In genomic region chrX:43481601-43482000, GRCh38 we compare ENCODE assay signal across 14 cellular contexts.
"Had no signal": no experiment of that assay in that cellular context is flagged by ENCODE, and none has a peak within 500 bp of the region (broad histone marks: within the 10 kb centered on the region; RNA-seq: fewer than 3 reads in every experiment).

No MANE protein-coding gene starts in this region.

- DNase-seq: activated CD4-positive, alpha-beta T cell treated with anti-CD3 and anti-CD28 coated beads for 4 hours; activated CD8-positive, alpha-beta T cell treated with anti-CD3 and anti-CD28 coated beads for 36 hours; activated effector memory CD4-positive, alpha-beta T cell treated with anti-CD3 and anti-CD28 coated beads, Interleukin-2, amount 50 U/mL, for 16 hours; activated T-cell treated with anti-CD3 and anti-CD28 coated beads, Interleukin-2, amount 50 U/mL, for 48 hours; adrenal gland; dorsolateral prefrontal cortex; pancreas; T-cell; T-helper 9 cell had no signal

- H3K36me3 Mint-ChIP-seq: activated naive CD4-positive, alpha-beta T cell treated with anti-CD3 and anti-CD28 coated beads, Interleukin-2, amount 50 U/mL, for 24 hours; natural killer cell treated with Interleukin-12 subunit alpha and Interleukin-12 subunit beta and Interleukin-15 and Interleukin-18, amount 100 ng/mL, for 72 hours; stimulated activated effector memory CD8-positive, alpha-beta T cell treated with anti-CD3 and anti-CD28 coated beads, Interleukin-12 subunit alpha, Interleukin-12 subunit beta, amount 100 ng/mL, for 72 hours; T-cell had no signal

- H3K9me3 ChIP-seq: adrenal gland, pancreas, thoracic aorta had no signal

- H3K27ac Mint-ChIP-seq: activated CD8-positive, alpha-beta T cell treated with anti-CD3 and anti-CD28 coated beads for 36 hours; activated naive CD4-positive, alpha-beta T cell treated with anti-CD3 and anti-CD28 coated beads, Interleukin-2, amount 50 U/mL, for 24 hours; natural killer cell treated with Interleukin-12 subunit alpha and Interleukin-12 subunit beta and Interleukin-15 and Interleukin-18, amount 100 ng/mL, for 72 hours; stimulated activated effector memory CD8-positive, alpha-beta T cell treated with anti-CD3 and anti-CD28 coated beads, Interleukin-12 subunit alpha, Interleukin-12 subunit beta, amount 100 ng/mL, for 72 hours; T-cell had no signal

- H3K4me1 ChIP-seq: adrenal gland, pancreas had no signal

- H3K27me3 Mint-ChIP-seq: activated CD8-positive, alpha-beta T cell treated with anti-CD3 and anti-CD28 coated beads for 36 hours; activated naive CD4-positive, alpha-beta T cell treated with anti-CD3 and anti-CD28 coated beads, Interleukin-2, amount 50 U/mL, for 24 hours had no signal

- H3K4me3 ChIP-seq: adrenal gland, dorsolateral prefrontal cortex, pancreas, thoracic aorta had no signal

- H3K9me3 Mint-ChIP-seq: activated naive CD4-positive, alpha-beta T cell treated with anti-CD3 and anti-CD28 coated beads, Interleukin-2, amount 50 U/mL, for 24 hours; natural killer cell treated with Interleukin-12 subunit alpha and Interleukin-12 subunit beta and Interleukin-15 and Interleukin-18, amount 100 ng/mL, for 72 hours; T-cell had no signal

- H3K4me3 Mint-ChIP-seq: activated CD8-positive, alpha-beta T cell treated with anti-CD3 and anti-CD28 coated beads for 36 hours; activated naive CD4-positive, alpha-beta T cell treated with anti-CD3 and anti-CD28 coated beads, Interleukin-2, amount 50 U/mL, for 24 hours; natural killer cell treated with Interleukin-12 subunit alpha and Interleukin-12 subunit beta and Interleukin-15 and Interleukin-18, amount 100 ng/mL, for 72 hours; stimulated activated effector memory CD8-positive, alpha-beta T cell treated with anti-CD3 and anti-CD28 coated beads, Interleukin-12 subunit alpha, Interleukin-12 subunit beta, amount 100 ng/mL, for 72 hours; T-cell had no signal

- ATAC-seq: activated CD8-positive, alpha-beta T cell treated with anti-CD3 and anti-CD28 coated beads for 36 hours; esophagus mucosa; natural killer cell treated with Interleukin-12 subunit alpha and Interleukin-12 subunit beta and Interleukin-15 and Interleukin-18, amount 100 ng/mL, for 72 hours; pancreas; stimulated activated effector memory CD8-positive, alpha-beta T cell treated with anti-CD3 and anti-CD28 coated beads, Interleukin-12 subunit alpha, Interleukin-12 subunit beta, amount 100 ng/mL, for 72 hours; T-cell had no signal

- H3K36me3 ChIP-seq: adrenal gland, pancreas, thoracic aorta had no signal

- H3K4me1 Mint-ChIP-seq: activated naive CD4-positive, alpha-beta T cell treated with anti-CD3 and anti-CD28 coated beads, Interleukin-2, amount 50 U/mL, for 24 hours had no signal

- H3K27ac ChIP-seq: adrenal gland, dorsolateral prefrontal cortex, pancreas, thoracic aorta had no signal
